In genomic region chr5:68383888-68384310, GRCh38 we compare ENCODE assay signal across 27 cellular contexts.
DNase-seq lines count a peak whose midpoint lies in the region; ATAC-seq and TF ChIP-seq lines count a peak whose summit lies in the region.
"Had no signal": no experiment of that assay in that cellular context is flagged by ENCODE, and none has a peak within 500 bp of the region (broad histone marks: within the 10 kb centered on the region; RNA-seq: fewer than 3 reads in every experiment).

No MANE protein-coding gene starts in this region.

- H3K4me3 Mint-ChIP-seq in Calu3 (ENCODE audit: low read depth, unreplicated experiment) = no peak overlapping the region
- no peak overlapping the region for H3K4me3 Mint-ChIP-seq in natural killer cell
- H3K4me3 Mint-ChIP-seq: activated CD4-positive, alpha-beta memory T cell treated with anti-CD3 and anti-CD28 coated beads for 36 hours; activated naive CD4-positive, alpha-beta T cell treated with anti-CD3 and anti-CD28 coated beads, Interleukin-2, amount 10 ng/mL, durations not matched to agents 7 days and 5 days; activated T-helper 1 cell treated with anti-CD3 and anti-CD28 coated beads, Interleukin-12 subunit alpha, Interleukin-12 subunit beta, Interleukin-2, Interleukin-4 antibody, amounts not matched to agents 30 ng/mL and 10 ng/mL and 1 ng/mL, durations not matched to agents 14 hours and 24 hours and 36 hours; CD8-positive, alpha-beta memory T cell had no signal

- intact Hi-C loops in Calu3 (cut with micrococcal nuclease; ENCODE audit: unreplicated experiment) = no loop called here
- intact Hi-C loops in natural killer cell (cut with micrococcal nuclease) = loop anchor here (5.0 kb wide), 1 partner anchor 37 kb away; no protein-coding TSS in a partner anchor

- H4K20me1 ChIP-seq in smooth muscle cell (ENCODE audit: low read depth) = no peaks in the 10 kb centered on the region

- TF ChIP-seq CTCF in Calu3 (IDR thresholded peaks at IDR 0.05; ENCODE audit: unreplicated experiment) (no peak), natural killer cell (IDR thresholded peaks at IDR 0.05) (no peak), upper lobe of left lung (IDR thresholded peaks at IDR 0.05) (no peak), smooth muscle cell (IDR thresholded peaks at IDR 0.05; ENCODE audit: borderline replicate concordance, insufficient read depth, poor library complexity, severe bottlenecking) (no peak)

- TF ChIP-seq EP300 in upper lobe of left lung (IDR thresholded peaks at IDR 0.05) = no peak

- no peak for TF ChIP-seq POLR2A in upper lobe of left lung (IDR thresholded peaks at IDR 0.05)

- no peaks in the 10 kb centered on the region for H3K27me3 ChIP-seq in SJCRH30
- no peaks in the 10 kb centered on the region for H3K27me3 ChIP-seq in upper lobe of left lung
- H3K27me3 ChIP-seq in smooth muscle cell (ENCODE audit: low read depth) = no peaks in the 10 kb centered on the region
- H3K27me3 ChIP-seq: brain microvascular endothelial cell, gastroesophageal sphincter, hepatocyte, vagina had no signal

- DNase-seq in Calu3 (peak; percentile 6), NCI-H226 (peak; percentile 35), SJCRH30 (peak; percentile 27 to 50), natural killer cell (no peak), upper lobe of left lung (no peak), smooth muscle cell (lab: John Stamatoyannopoulos, UW; ENCODE audit: unreplicated experiment) (no peak)
- DNase-seq in NK-92 treated with Interleukin-12 subunit alpha and Interleukin-12 subunit beta, amount 100 ng/mL, for 24 hours (lab: John Stamatoyannopoulos, UW) = no peak
- DNase-seq: activated CD4-positive, alpha-beta memory T cell treated with anti-CD3 and anti-CD28 coated beads for 36 hours; activated CD8-positive, alpha-beta memory T cell treated with anti-CD3 and anti-CD28 coated beads, Interleukin-2, amount 50 U/mL, for 4 hours; activated naive CD4-positive, alpha-beta T cell treated with anti-CD3 and anti-CD28 coated beads, Interleukin-2, amount 10 ng/mL, durations not matched to agents 7 days and 5 days; brain microvascular endothelial cell; CD8-positive, alpha-beta memory T cell; DMS153; NCI-H1092; NCI-H1930; retina; stimulated activated naive CD4-positive, alpha-beta T cell treated with Interleukin-2 at 50 U/mL for 16 hours; T-helper 17 cell had no signal

- H3K4me2 ChIP-seq in smooth muscle cell = no peak overlapping the region
- H3K4me2 ChIP-seq: hepatocyte had no signal

- H3K27ac Mint-ChIP-seq in Calu3 (ENCODE audit: unreplicated experiment) (no peak overlapping the region), natural killer cell (peak overlapping the region; percentile 88 to 91)
- H3K27ac Mint-ChIP-seq: activated CD4-positive, alpha-beta memory T cell treated with anti-CD3 and anti-CD28 coated beads for 36 hours; activated naive CD4-positive, alpha-beta T cell treated with anti-CD3 and anti-CD28 coated beads, Interleukin-2, amount 10 ng/mL, durations not matched to agents 7 days and 5 days had no signal

- no TSS peak for BruUV-seq in Calu3 (replicated peaks; lab: Mats Ljungman, UMichigan)

- no peaks in the 10 kb centered on the region for H3K79me2 ChIP-seq in smooth muscle cell (ENCODE audit: low read depth)
- H3K79me2 ChIP-seq: hepatocyte had no signal

- H3K36me3 ChIP-seq in SJCRH30 (no peaks in the 10 kb centered on the region), upper lobe of left lung (no peaks in the 10 kb centered on the region), smooth muscle cell (ENCODE audit: low read depth) (no peaks in the 10 kb centered on the region)
- H3K36me3 ChIP-seq: brain microvascular endothelial cell, gastroesophageal sphincter, thoracic aorta, vagina had no signal

- ATAC-seq in natural killer cell (no peak), upper lobe of left lung (ENCODE audit: low FRiP score in 2 of 2) (no peak)
- ATAC-seq: activated CD4-positive, CD25-positive, alpha-beta regulatory T cell treated with anti-CD3 and anti-CD28 coated beads, Interleukin-2, amount 50 U/mL, for 24 hours; gastroesophageal sphincter; Right ventricle myocardium inferior; SK-N-SH treated with all-trans-retinoic acid at 6 μM for 48 hours; T-helper 17 cell had no signal

- H3K27me3 Mint-ChIP-seq in Calu3 (ENCODE audit: unreplicated experiment) (no peaks in the 10 kb centered on the region), natural killer cell (ENCODE audit: low read depth in 2 of 2) (no peaks in the 10 kb centered on the region)
- H3K27me3 Mint-ChIP-seq: activated CD4-positive, alpha-beta memory T cell treated with anti-CD3 and anti-CD28 coated beads for 36 hours; CD8-positive, alpha-beta memory T cell; T-helper 17 cell had no signal

- H3K4me1 ChIP-seq in SJCRH30 (peaks cover 8% of the 10 kb centered on the region), upper lobe of left lung (peaks cover 0 to 13% (median 7%) of the 10 kb centered on the region in 4 donors), smooth muscle cell (ENCODE audit: low read depth) (no peaks in the 10 kb centered on the region)
- H3K4me1 ChIP-seq: gastroesophageal sphincter had no signal

- peaks cover 33% of the 10 kb centered on the region for H3K4me1 Mint-ChIP-seq in Calu3 (ENCODE audit: low read depth, unreplicated experiment)
- peaks cover 63 to 72% of the 10 kb centered on the region in 2 donors for H3K4me1 Mint-ChIP-seq in natural killer cell

- no peaks in the 10 kb centered on the region for H3K9me3 ChIP-seq in SJCRH30 (replicated peaks)
- no peaks in the 10 kb centered on the region for H3K9me3 ChIP-seq in upper lobe of left lung
- H3K9me3 ChIP-seq in smooth muscle cell (replicated peaks; ENCODE audit: low read depth) = no peaks in the 10 kb centered on the region
- H3K9me3 ChIP-seq: gastroesophageal sphincter, thoracic aorta, vagina had no signal

- H3K36me3 Mint-ChIP-seq in Calu3 (ENCODE audit: insufficient read depth, unreplicated experiment) (no peaks in the 10 kb centered on the region), natural killer cell (no peaks in the 10 kb centered on the region)
- H3K36me3 Mint-ChIP-seq: activated CD4-positive, alpha-beta memory T cell treated with anti-CD3 and anti-CD28 coated beads for 36 hours; CD8-positive, alpha-beta memory T cell had no signal

- no peak overlapping the region for H2AFZ ChIP-seq in smooth muscle cell (ENCODE audit: low read depth)
- H2AFZ ChIP-seq: hepatocyte had no signal

- peaks cover 3% of the 10 kb centered on the region for H3F3A ChIP-seq in smooth muscle cell (ENCODE audit: low read depth)

- H3K27ac ChIP-seq in SJCRH30 (no peak overlapping the region), upper lobe of left lung (no peak overlapping the region), smooth muscle cell (ENCODE audit: low read depth) (no peak overlapping the region)
- H3K27ac ChIP-seq: brain microvascular endothelial cell, gastroesophageal sphincter, hepatocyte, vagina had no signal

- 60 to 70% methylated on average over 2 of the region's 2 CpGs for WGBS in upper lobe of left lung, 2 donors
- 80% methylated on average over 2 of the region's 2 CpGs for WGBS in smooth muscle cell (ENCODE audit: low lambda C conversion rate)

- no peaks in the 10 kb centered on the region for H3K9me3 Mint-ChIP-seq in Calu3 (ENCODE audit: low read depth, unreplicated experiment)
- H3K9me3 Mint-ChIP-seq in natural killer cell = peaks cover 0 to 3% of the 10 kb centered on the region in 2 donors
- H3K9me3 Mint-ChIP-seq: activated CD4-positive, alpha-beta memory T cell treated with anti-CD3 and anti-CD28 coated beads for 36 hours; activated naive CD4-positive, alpha-beta T cell treated with anti-CD3 and anti-CD28 coated beads, Interleukin-2, amount 10 ng/mL, durations not matched to agents 7 days and 5 days; CD8-positive, alpha-beta memory T cell had no signal

- CTCF ChIA-PET in Calu3 (lab: Charles Lee) = interaction anchor here (0.6 kb wide), 1 partner anchor 60 kb away, joined by 3 read pairs; no protein-coding TSS in a partner anchor

- H3K9ac ChIP-seq in smooth muscle cell (ENCODE audit: low read depth) = no peak overlapping the region

- no peak overlapping the region for H3K4me3 ChIP-seq in SJCRH30
- H3K4me3 ChIP-seq in upper lobe of left lung = no peak overlapping the region
- no peak overlapping the region for H3K4me3 ChIP-seq in smooth muscle cell
- H3K4me3 ChIP-seq: gastroesophageal sphincter, hepatocyte, lung, thoracic aorta, vagina had no signal

Comparison
In these comparisons a context has a peak if more than half of its experiments do, and no peak if none do; other contexts are left out.
1. DNase-seq: peak in Calu3 (single experiment), NCI-H226 (single experiment) and SJCRH30 (2 of 2); none in natural killer cell (single experiment), upper lobe of left lung (0 of 2), NK-92 treated with Interleukin-12 subunit alpha and Interleukin-12 subunit beta, amount 100 ng/mL, for 24 hours (single experiment) and smooth muscle cell (single experiment).